In the genomic region with DNA sequence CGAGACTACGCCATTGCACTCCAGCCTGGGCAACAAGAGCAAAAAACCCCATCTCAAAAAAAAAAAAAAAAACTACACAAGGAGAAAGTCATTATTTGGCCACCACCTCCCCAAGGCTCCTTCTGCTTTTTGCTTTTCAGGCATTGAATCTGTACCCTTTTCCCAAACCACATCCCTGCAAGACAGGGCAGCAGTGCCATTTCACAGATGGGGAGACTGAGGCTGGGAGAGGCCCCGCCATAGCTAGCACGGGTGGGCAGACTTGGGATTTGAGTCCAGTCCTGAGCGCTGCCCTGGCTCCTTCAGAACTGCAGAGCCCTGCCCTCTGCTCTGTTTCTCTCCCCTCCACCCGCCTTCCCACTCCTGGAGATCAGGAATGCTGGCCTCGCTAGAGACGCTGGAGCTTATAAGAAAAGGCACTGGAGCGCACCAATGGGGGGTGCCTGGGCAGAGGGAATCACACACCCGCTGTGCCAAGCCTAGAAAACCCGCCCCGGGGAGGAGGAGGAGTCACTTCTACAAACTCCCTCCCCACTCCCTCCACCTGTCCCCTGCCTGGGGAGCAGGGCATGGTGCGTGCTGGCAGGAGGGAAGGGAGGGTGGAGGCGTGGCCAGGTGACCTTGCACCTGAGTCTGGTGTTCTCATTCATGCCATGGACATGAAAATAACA, we compare ENCODE assay signal across 13 cellular contexts. TPM values are rescaled to one million over a fixed set of nuclear protein-coding genes. Genes with fewer than 3 reads are reported as not detected.
DNase-seq lines count a peak whose midpoint lies in the region; ATAC-seq, FAIRE-seq and TF ChIP-seq lines count a peak whose summit lies in the region.
"Had no signal": no experiment of that assay in that cellular context is flagged by ENCODE, and none has a peak within 500 bp of the region (broad histone marks: within the 10 kb centered on the region; RNA-seq: fewer than 3 reads in every experiment).

No MANE protein-coding gene starts in this region.

- no peaks in the 10 kb centered on the region for H3K9me3 Mint-ChIP-seq in activated T-helper 2 cell treated with anti-CD3 and anti-CD28 coated beads, Interferon-gamma antibody, Interleukin-2, Interleukin-4, amounts not matched to agents 10 μg/mL and 5 μg/mL and 100 μg/mL, durations not matched to agents 14 hours and 24 hours and 36 hours
- H3K9me3 Mint-ChIP-seq in type B pancreatic cell, result no peaks in the 10 kb centered on the region

- 28% methylated on average over 11 of the region's 14 CpGs for WGBS in HUES64
- 15 to 23% methylated on average over 13 to 14 of the region's 14 CpGs for WGBS in pancreas, 2 donors
- WGBS in smooth muscle cell (ENCODE audit: low lambda C conversion rate), result 42% methylated on average over 12 of the region's 14 CpGs

- FAIRE-seq in pancreas (lab: Jason Lieb, UNC), result no peak
- FAIRE-seq: G401.6, TTC549 had no signal

- peaks cover 19% of the 10 kb centered on the region for H3K27me3 Mint-ChIP-seq in activated T-helper 2 cell treated with anti-CD3 and anti-CD28 coated beads, Interferon-gamma antibody, Interleukin-2, Interleukin-4, amounts not matched to agents 10 μg/mL and 5 μg/mL and 100 μg/mL, durations not matched to agents 14 hours and 24 hours and 36 hours (ENCODE audit: low read depth)
- H3K27me3 Mint-ChIP-seq in type B pancreatic cell, result peaks cover 21% of the 10 kb centered on the region

- ATAC-seq in pancreas, result peak; percentile 71 to 84 (median 82)
- ATAC-seq: left cardiac atrium had no signal

- H3K4me1 ChIP-seq in HUES64 (ENCODE audit: insufficient read depth, low read length), result no peaks in the 10 kb centered on the region
- no peaks in the 10 kb centered on the region for H3K4me1 ChIP-seq in breast epithelium
- peaks cover 0 to 8% (median 4%) of the 10 kb centered on the region in 3 donors for H3K4me1 ChIP-seq in pancreas
- H3K4me1 ChIP-seq in smooth muscle cell (ENCODE audit: low read depth), result peaks cover 7% of the 10 kb centered on the region

- no peaks in the 10 kb centered on the region for H3K79me2 ChIP-seq in smooth muscle cell (ENCODE audit: low read depth)

- no peaks in the 10 kb centered on the region for H3K36me3 Mint-ChIP-seq in activated T-helper 2 cell treated with anti-CD3 and anti-CD28 coated beads, Interferon-gamma antibody, Interleukin-2, Interleukin-4, amounts not matched to agents 10 μg/mL and 5 μg/mL and 100 μg/mL, durations not matched to agents 14 hours and 24 hours and 36 hours (ENCODE audit: low read depth)
- no peaks in the 10 kb centered on the region for H3K36me3 Mint-ChIP-seq in type B pancreatic cell

- H3K27ac ChIP-seq in HUES64 (ENCODE audit: low read depth, low read length) (peak overlapping the region; percentile 39; the same call in 1 of the 2 replicates), breast epithelium (no peak overlapping the region), pancreas (peak overlapping the region in 2 of 4 donors; percentile 37 to 44), smooth muscle cell (ENCODE audit: low read depth) (no peak overlapping the region)

- no peak for TF ChIP-seq POLR2A in breast epithelium (IDR thresholded peaks at IDR 0.05)

- no peaks in the 10 kb centered on the region for H3K4me1 Mint-ChIP-seq in activated T-helper 2 cell treated with anti-CD3 and anti-CD28 coated beads, Interferon-gamma antibody, Interleukin-2, Interleukin-4, amounts not matched to agents 10 μg/mL and 5 μg/mL and 100 μg/mL, durations not matched to agents 14 hours and 24 hours and 36 hours (ENCODE audit: low read depth)
- H3K4me1 Mint-ChIP-seq in type B pancreatic cell (ENCODE audit: unreplicated experiment), result no peaks in the 10 kb centered on the region

- H3K4me3 ChIP-seq in HUES64 (ENCODE audit: low read length) (no peak overlapping the region), breast epithelium (no peak overlapping the region), pancreas (no peak overlapping the region), smooth muscle cell (no peak overlapping the region)

- H2AFZ ChIP-seq in smooth muscle cell (ENCODE audit: low read depth), result no peak overlapping the region

- H3F3A ChIP-seq in smooth muscle cell (ENCODE audit: low read depth), result no peaks in the 10 kb centered on the region

- peak; percentile 90 for DNase-seq in NCI-H2196 (lab: John Stamatoyannopoulos, UW; ENCODE audit: unreplicated experiment)
- peak; percentile 30 to 79 for DNase-seq in breast epithelium (ENCODE audit: low spot score in 2 of 2)
- DNase-seq in pancreas, result peak; percentile 80 to 95 (median 92)
- DNase-seq in smooth muscle cell (lab: John Stamatoyannopoulos, UW; ENCODE audit: unreplicated experiment), result no peak
- no peak for DNase-seq in activated T-helper 2 cell treated with anti-CD3 and anti-CD28 coated beads, Interferon-gamma antibody, Interleukin-2, Interleukin-4, amounts not matched to agents 10 μg/mL and 5 μg/mL and 100 μg/mL, durations not matched to agents 14 hours and 24 hours and 36 hours (ENCODE audit: low spot score)
- DNase-seq in type B pancreatic cell (ENCODE audit: extremely low spot score, unreplicated experiment), result no peak
- DNase-seq in pons (ENCODE audit: low spot score), result no peak
- DNase-seq: HCEC 1CT, left cardiac atrium, NCI-H1105 treated with DMSO at 0.1 percent for 48 hours had no signal

- peaks cover 4% of the 10 kb centered on the region; the same call in 1 of the 2 replicates for H3K27me3 ChIP-seq in HUES64 (ENCODE audit: insufficient read depth, low read length)
- peaks cover 3 to 16% of the 10 kb centered on the region in 2 donors for H3K27me3 ChIP-seq in breast epithelium
- H3K27me3 ChIP-seq in pancreas, result no peaks in the 10 kb centered on the region
- H3K27me3 ChIP-seq in smooth muscle cell (ENCODE audit: low read depth), result peaks cover 41% of the 10 kb centered on the region

- H3K9ac ChIP-seq in HUES64 (ENCODE audit: low read depth, low read length), result no peak overlapping the region
- no peak overlapping the region for H3K9ac ChIP-seq in smooth muscle cell (ENCODE audit: low read depth)

- TF ChIP-seq CTCF in breast epithelium (IDR thresholded peaks at IDR 0.05) (no peak), pancreas (IDR thresholded peaks at IDR 0.05) (no peak), smooth muscle cell (IDR thresholded peaks at IDR 0.05; ENCODE audit: borderline replicate concordance, insufficient read depth, poor library complexity, severe bottlenecking) (no peak), type B pancreatic cell (conservative IDR thresholded peaks at IDR 0.05) (no peak)

- H3K27ac Mint-ChIP-seq in activated T-helper 2 cell treated with anti-CD3 and anti-CD28 coated beads, Interferon-gamma antibody, Interleukin-2, Interleukin-4, amounts not matched to agents 10 μg/mL and 5 μg/mL and 100 μg/mL, durations not matched to agents 14 hours and 24 hours and 36 hours, result no peak overlapping the region
- no peak overlapping the region for H3K27ac Mint-ChIP-seq in type B pancreatic cell

- intact Hi-C loops in breast epithelium (cut with DNase I; ENCODE audit: low total_unique reads), result no loop called here
- intact Hi-C loops in pancreas (cut with DNase I), result no loop called here
- intact Hi-C loops in activated T-helper 2 cell treated with anti-CD3 and anti-CD28 coated beads, Interferon-gamma antibody, Interleukin-2, Interleukin-4, amounts not matched to agents 10 μg/mL and 5 μg/mL and 100 μg/mL, durations not matched to agents 14 hours and 24 hours and 36 hours (cut with micrococcal nuclease), result no loop called here

- H3K9me3 ChIP-seq in HUES64 (ENCODE audit: insufficient read depth, low read depth, low read length) (no peaks in the 10 kb centered on the region), breast epithelium (peaks cover 6% of the 10 kb centered on the region in 2 donors), pancreas (no peaks in the 10 kb centered on the region), smooth muscle cell (replicated peaks; ENCODE audit: low read depth) (no peaks in the 10 kb centered on the region)

- H3K36me3 ChIP-seq in HUES64 (ENCODE audit: insufficient read depth, low read length) (no peaks in the 10 kb centered on the region), breast epithelium (no peaks in the 10 kb centered on the region), pancreas (no peaks in the 10 kb centered on the region), smooth muscle cell (ENCODE audit: low read depth) (no peaks in the 10 kb centered on the region)

- no peak overlapping the region for H3K4me2 ChIP-seq in smooth muscle cell

- no peaks in the 10 kb centered on the region for H4K20me1 ChIP-seq in smooth muscle cell (ENCODE audit: low read depth)

- no peak overlapping the region for H3K4me3 Mint-ChIP-seq in activated T-helper 2 cell treated with anti-CD3 and anti-CD28 coated beads, Interferon-gamma antibody, Interleukin-2, Interleukin-4, amounts not matched to agents 10 μg/mL and 5 μg/mL and 100 μg/mL, durations not matched to agents 14 hours and 24 hours and 36 hours (ENCODE audit: low read depth)
- H3K4me3 Mint-ChIP-seq in type B pancreatic cell, result no peak overlapping the region

RNA-seq across cellular contexts. Expression of a gene that starts 17.6 kb away (rescaled TPM):
- 5.8 TPM for polyA plus RNA-seq in HUES64 (2013, experiment 1 of 2)
- 8.7 TPM for polyA plus RNA-seq in HUES64 (2013, experiment 2 of 2)
- total RNA-seq in breast epithelium, result 10 to 100 TPM in 2 of 3 donors, under 1 TPM in 1; 0.16 to 36.6 (median 20.0) TPM
- total RNA-seq in pancreas, result 10 to 100 TPM in 5 of 6 donors, 1 to 10 TPM in 1; 9.2 to 23.7 (median 15.1) TPM
- 10 to 100 TPM; 26.2 to 36.0 TPM for polyA plus RNA-seq in pancreas
- total RNA-seq in smooth muscle cell, result 1.7 and 6.2 TPM in 2 replicates
- polyA plus RNA-seq in smooth muscle cell, result 1.2 and 9.0 TPM in 2 replicates
- total RNA-seq in activated T-helper 2 cell treated with anti-CD3 and anti-CD28 coated beads, Interferon-gamma antibody, Interleukin-2, Interleukin-4, amounts not matched to agents 10 μg/mL and 5 μg/mL and 100 μg/mL, durations not matched to agents 14 hours and 24 hours and 36 hours, result 0.41 and 0.48 TPM in 2 replicates
- 20.0 and 53.8 TPM in 2 replicates for total RNA-seq in type B pancreatic cell (ENCODE audit: low replicate concordance)

RNA-seq across cellular contexts. Expression of a gene that starts 25.5 kb away (rescaled TPM):
- polyA plus RNA-seq in HUES64 (2013, experiment 1 of 2), result 16.9 TPM
- 17.9 TPM for polyA plus RNA-seq in HUES64 (2013, experiment 2 of 2)
- total RNA-seq in breast epithelium, result 10 to 100 TPM; 14.6 to 15.7 (median 15.7) TPM
- total RNA-seq in pancreas, result 10 to 100 TPM; 12.9 to 21.4 (median 14.9) TPM
- polyA plus RNA-seq in pancreas, result 10 to 100 TPM; 14.1 to 24.8 TPM
- 8.2 and 13.2 TPM in 2 replicates for total RNA-seq in smooth muscle cell
- polyA plus RNA-seq in smooth muscle cell, result 27.2 and 29.9 TPM in 2 replicates
- total RNA-seq in activated T-helper 2 cell treated with anti-CD3 and anti-CD28 coated beads, Interferon-gamma antibody, Interleukin-2, Interleukin-4, amounts not matched to agents 10 μg/mL and 5 μg/mL and 100 μg/mL, durations not matched to agents 14 hours and 24 hours and 36 hours, result 22.5 and 23.6 TPM in 2 replicates
- total RNA-seq in type B pancreatic cell (ENCODE audit: low replicate concordance), result 35.9 and 44.5 TPM in 2 replicates

RNA-seq across cellular contexts. Expression of a gene that starts 35.7 kb away (rescaled TPM):
- polyA plus RNA-seq in HUES64 (2013, experiment 1 of 2), result 12.9 TPM
- 14.9 TPM for polyA plus RNA-seq in HUES64 (2013, experiment 2 of 2)
- 10 to 100 TPM; 24.0 to 24.9 (median 24.6) TPM for total RNA-seq in breast epithelium
- 10 to 100 TPM in 3 of 6 donors, 1 to 10 TPM in 3; 6.7 to 18.7 (median 9.7) TPM for total RNA-seq in pancreas
- polyA plus RNA-seq in pancreas, result 10 to 100 TPM; 21.7 to 27.1 TPM
- total RNA-seq in smooth muscle cell, result 7.7 and 16.1 TPM in 2 replicates
- polyA plus RNA-seq in smooth muscle cell, result 27.9 and 28.4 TPM in 2 replicates
- total RNA-seq in activated T-helper 2 cell treated with anti-CD3 and anti-CD28 coated beads, Interferon-gamma antibody, Interleukin-2, Interleukin-4, amounts not matched to agents 10 μg/mL and 5 μg/mL and 100 μg/mL, durations not matched to agents 14 hours and 24 hours and 36 hours, result 45.4 and 50.0 TPM in 2 replicates
- total RNA-seq in type B pancreatic cell (ENCODE audit: low replicate concordance), result 25.1 and 28.5 TPM in 2 replicates

RNA-seq across cellular contexts. Expression of a gene that starts 36.7 kb away (rescaled TPM):
- 55.1 TPM for polyA plus RNA-seq in HUES64 (2013, experiment 1 of 2)
- 47.5 TPM for polyA plus RNA-seq in HUES64 (2013, experiment 2 of 2)
- total RNA-seq in breast epithelium (10 to 100 TPM; 69.9 to 81.5 (median 73.4) TPM), pancreas (10 to 100 TPM; 30.0 to 46.3 (median 36.5) TPM), smooth muscle cell (19.5 and 33.8 TPM in 2 replicates), type B pancreatic cell (ENCODE audit: low replicate concordance) (35.9 and 44.0 TPM in 2 replicates)
- polyA plus RNA-seq in pancreas (100 to 1,000 TPM in 1 of 2 donors, 10 to 100 TPM in 1; 95.8 to 104 TPM), smooth muscle cell (60.8 and 64.4 TPM in 2 replicates)
- total RNA-seq in activated T-helper 2 cell treated with anti-CD3 and anti-CD28 coated beads, Interferon-gamma antibody, Interleukin-2, Interleukin-4, amounts not matched to agents 10 μg/mL and 5 μg/mL and 100 μg/mL, durations not matched to agents 14 hours and 24 hours and 36 hours, result 98.0 and 99.6 TPM in 2 replicates

RNA-seq across cellular contexts. Expression of a gene that starts 46.3 kb away (rescaled TPM):
- polyA plus RNA-seq in HUES64 (2013, experiment 1 of 2), result not detected
- not detected for polyA plus RNA-seq in HUES64 (2013, experiment 2 of 2)
- under 1 TPM in 1 of 3 donors, not detected in 2; 0.66 TPM for total RNA-seq in breast epithelium
- total RNA-seq in pancreas, result not detected
- not detected for polyA plus RNA-seq in pancreas
- not detected in 2 replicates for total RNA-seq in smooth muscle cell
- not detected in 2 replicates for polyA plus RNA-seq in smooth muscle cell
- total RNA-seq in activated T-helper 2 cell treated with anti-CD3 and anti-CD28 coated beads, Interferon-gamma antibody, Interleukin-2, Interleukin-4, amounts not matched to agents 10 μg/mL and 5 μg/mL and 100 μg/mL, durations not matched to agents 14 hours and 24 hours and 36 hours, result not detected in 2 replicates
- not detected in 2 replicates for total RNA-seq in type B pancreatic cell (ENCODE audit: low replicate concordance)
- total RNA-seq: left cardiac atrium had no signal

Comparison
In these comparisons a context has a peak if more than half of its experiments do, and no peak if none do; other contexts are left out.
1. DNase-seq: peak in NCI-H2196 (single experiment), breast epithelium (2 of 2) and pancreas (6 of 6); none in smooth muscle cell (single experiment), activated T-helper 2 cell treated with anti-CD3 and anti-CD28 coated beads, Interferon-gamma antibody, Interleukin-2, Interleukin-4, amounts not matched to agents 10 μg/mL and 5 μg/mL and 100 μg/mL, durations not matched to agents 14 hours and 24 hours and 36 hours (single experiment), type B pancreatic cell (single experiment) and pons (single experiment).